ENCODE assay signal across 9 cellular contexts in the genomic region with DNA sequence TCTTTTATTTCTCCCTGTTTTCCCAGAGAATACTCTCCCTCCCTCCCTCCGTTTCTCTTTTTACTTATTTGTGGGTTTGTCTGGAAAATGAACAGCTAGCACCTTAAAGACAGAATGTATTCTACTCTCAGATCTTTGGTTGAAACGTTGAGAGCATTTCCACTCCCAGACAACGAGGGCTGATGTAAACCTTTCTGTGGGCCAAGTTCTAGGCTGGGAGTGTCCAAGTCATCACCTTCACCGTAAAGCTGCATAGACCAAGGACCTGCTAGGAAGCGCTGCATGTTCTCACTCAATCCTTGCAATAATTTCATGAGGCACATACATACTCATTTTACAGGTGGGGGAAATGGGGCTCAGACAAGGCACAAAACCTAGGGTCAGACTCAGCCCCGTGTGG.
DNase-seq lines count a peak whose midpoint lies in the region; ATAC-seq and TF ChIP-seq lines count a peak whose summit lies in the region.
"Had no signal": no experiment of that assay in that cellular context is flagged by ENCODE, and none has a peak within 500 bp of the region (broad histone marks: within the 10 kb centered on the region; RNA-seq: fewer than 3 reads in every experiment).

No MANE protein-coding gene starts in this region.

- H4K20me1 ChIP-seq in BLaER1 treated with 17β-estradiol and CSF1 and Interleukin-3, amounts not matched to agents 10 nM and 100 nM, result peaks cover 100% of the 10 kb centered on the region in 11 experiments

- H3K36me3 Mint-ChIP-seq in dendritic cell treated with granulocyte-macrophage colony-stimulating factor and Interleukin-4, amounts not matched to agents 40 ng/mL and 50 ng/mL, for 4 days (ENCODE audit: low read depth), result peaks cover 68% of the 10 kb centered on the region
- peaks cover 14% of the 10 kb centered on the region for H3K36me3 Mint-ChIP-seq in nephron (ENCODE audit: low read depth)

- no peak overlapping the region for H3K4me3 Mint-ChIP-seq in dendritic cell treated with granulocyte-macrophage colony-stimulating factor and Interleukin-4, amounts not matched to agents 40 ng/mL and 50 ng/mL, for 4 days
- H3K4me3 Mint-ChIP-seq in nephron, result peak overlapping the region in 2 of 3 experiments; percentile 6 to 7

- peak overlapping the region; percentile 45 to 76 (median 58); a peak in 19 of 22 replicates for H3K9ac ChIP-seq in BLaER1 treated with 17β-estradiol and CSF1 and Interleukin-3, amounts not matched to agents 10 nM and 100 nM

- peaks cover 99% of the 10 kb centered on the region for H3K4me1 Mint-ChIP-seq in dendritic cell treated with granulocyte-macrophage colony-stimulating factor and Interleukin-4, amounts not matched to agents 40 ng/mL and 50 ng/mL, for 4 days (ENCODE audit: low read depth)
- H3K4me1 Mint-ChIP-seq in nephron, result peaks cover 76% of the 10 kb centered on the region

- TF ChIP-seq CTCF in nephron (IDR thresholded peaks at IDR 0.05; ENCODE audit: unreplicated experiment in 3 of 3), result no peak

- H3K9me3 Mint-ChIP-seq in dendritic cell treated with granulocyte-macrophage colony-stimulating factor and Interleukin-4, amounts not matched to agents 40 ng/mL and 50 ng/mL, for 4 days, result no peaks in the 10 kb centered on the region
- no peaks in the 10 kb centered on the region for H3K9me3 Mint-ChIP-seq in nephron

- peak overlapping the region; percentile 75 for H3K27ac Mint-ChIP-seq in dendritic cell treated with granulocyte-macrophage colony-stimulating factor and Interleukin-4, amounts not matched to agents 40 ng/mL and 50 ng/mL, for 4 days
- peak overlapping the region; percentile 81 to 98 (median 98) for H3K27ac Mint-ChIP-seq in nephron

- H3K9me3 ChIP-seq in BLaER1 treated with 17β-estradiol and CSF1 and Interleukin-3, amounts not matched to agents 10 nM and 100 nM (replicated peaks in 1 of 11), result no peaks in the 10 kb centered on the region

- in situ Hi-C loops in ACHN (cut with HindIII; ENCODE audit: low pct_ligation_motif_present, low pct_unique_long_range_greater_than_20kb, low sequenced_read_pairs), result no loop called here

- H3K4me2 ChIP-seq in BLaER1 treated with 17β-estradiol and CSF1 and Interleukin-3, amounts not matched to agents 10 nM and 100 nM, result peak overlapping the region; percentile 75 to 99 (median 92)

- H3K27me3 ChIP-seq in BLaER1 treated with 17β-estradiol and CSF1 and Interleukin-3, amounts not matched to agents 10 nM and 100 nM, result no peaks in the 10 kb centered on the region

- H3K27me3 Mint-ChIP-seq in dendritic cell treated with granulocyte-macrophage colony-stimulating factor and Interleukin-4, amounts not matched to agents 40 ng/mL and 50 ng/mL, for 4 days, result no peaks in the 10 kb centered on the region
- no peaks in the 10 kb centered on the region for H3K27me3 Mint-ChIP-seq in nephron (ENCODE audit: low read depth)

- H3K4me3 ChIP-seq in BLaER1 treated with 17β-estradiol and CSF1 and Interleukin-3, amounts not matched to agents 10 nM and 100 nM, result peak overlapping the region in 8 of 10 experiments; percentile 5 to 44 (median 33); a peak in 13 of 20 replicates

- intact Hi-C loops in dendritic cell treated with granulocyte-macrophage colony-stimulating factor and Interleukin-4, amounts not matched to agents 40 ng/mL and 50 ng/mL, for 4 days (cut with micrococcal nuclease), result no loop called here

- DNase-seq in OCI-M1 (lab: John Stamatoyannopoulos, UW) (peak; percentile 76), ACHN (no peak), NCI-H774 (lab: John Stamatoyannopoulos, UW) (no peak)
- DNase-seq: T-helper 9 cell had no signal

- peaks cover 96 to 100% (median 100%) of the 10 kb centered on the region in 10 experiments for H3K4me1 ChIP-seq in BLaER1 treated with 17β-estradiol and CSF1 and Interleukin-3, amounts not matched to agents 10 nM and 100 nM

- H3K27ac ChIP-seq in BLaER1 treated with 17β-estradiol and CSF1 and Interleukin-3, amounts not matched to agents 10 nM and 100 nM, result peak overlapping the region; percentile 21 to 73 (median 61); a peak in 20 of 22 replicates

- H3K36me3 ChIP-seq in BLaER1 treated with 17β-estradiol and CSF1 and Interleukin-3, amounts not matched to agents 10 nM and 100 nM, result peaks cover 0 to 96% (median 82%) of the 10 kb centered on the region in 11 experiments; a peak in 18 of 22 replicates

- ATAC-seq in GM18870 (IDR thresholded peaks at IDR 0.05; ENCODE audit: unreplicated experiment) (no peak), GM21619 (IDR thresholded peaks at IDR 0.05; ENCODE audit: unreplicated experiment) (no peak)
